In genomic region chr3:122992138-122992537, GRCh38 we compare ENCODE assay signal across 22 cellular contexts. TPM values are rescaled to one million over a fixed set of nuclear protein-coding genes. Genes with fewer than 3 reads are reported as not detected.
"Had no signal": no experiment of that assay in that cellular context is flagged by ENCODE, and none has a peak within 500 bp of the region (broad histone marks: within the 10 kb centered on the region; RNA-seq: fewer than 3 reads in every experiment).

No MANE protein-coding gene starts in this region.

- H3K27ac ChIP-seq: adrenal gland had no signal

- H3K36me3 ChIP-seq: adrenal gland, MG63 had no signal

- H3K4me1 Mint-ChIP-seq: activated naive CD4-positive, alpha-beta T cell treated with anti-CD3 and anti-CD28 coated beads, Interleukin-2, amount 10 ng/mL, durations not matched to agents 7 days and 5 days; activated naive CD8-positive, alpha-beta T cell treated with anti-CD3 and anti-CD28 coated beads, Interleukin-2, amount 10 ng/mL, durations not matched to agents 7 days and 5 days had no signal

- H3K4me1 ChIP-seq: adrenal gland had no signal

- H3K9me3 Mint-ChIP-seq: activated CD8-positive, alpha-beta T cell treated with anti-CD3 and anti-CD28 coated beads for 36 hours; activated naive CD4-positive, alpha-beta T cell treated with anti-CD3 and anti-CD28 coated beads, Interleukin-2, amount 10 ng/mL, durations not matched to agents 7 days and 5 days; activated naive CD8-positive, alpha-beta T cell treated with anti-CD3 and anti-CD28 coated beads, Interleukin-2, amount 10 ng/mL, durations not matched to agents 7 days and 5 days; activated T-cell treated with anti-CD3 and anti-CD28 coated beads, Interleukin-2, amount 50 U/mL, for 72 hours; activated T-helper 2 cell treated with anti-CD3 and anti-CD28 coated beads, Interferon-gamma antibody, Interleukin-2, Interleukin-4, amounts not matched to agents 10 μg/mL and 5 μg/mL and 100 μg/mL, durations not matched to agents 14 hours and 24 hours and 36 hours; T-helper 1 cell treated with Interleukin-12 subunit alpha and Interleukin-12 subunit beta and Interleukin-4 antibody, amounts not matched to agents 30 μg/mL and 1 μg/mL, for 36 hours had no signal

- H3K36me3 Mint-ChIP-seq: activated naive CD4-positive, alpha-beta T cell treated with anti-CD3 and anti-CD28 coated beads, Interleukin-2, amount 10 ng/mL, durations not matched to agents 7 days and 5 days; activated naive CD8-positive, alpha-beta T cell treated with anti-CD3 and anti-CD28 coated beads, Interleukin-2, amount 10 ng/mL, durations not matched to agents 7 days and 5 days had no signal

- H3K4me3 Mint-ChIP-seq: activated CD8-positive, alpha-beta T cell treated with anti-CD3 and anti-CD28 coated beads for 36 hours; activated naive CD4-positive, alpha-beta T cell treated with anti-CD3 and anti-CD28 coated beads, Interleukin-2, amount 10 ng/mL, durations not matched to agents 7 days and 5 days; activated naive CD8-positive, alpha-beta T cell treated with anti-CD3 and anti-CD28 coated beads, Interleukin-2, amount 10 ng/mL, durations not matched to agents 7 days and 5 days; activated T-cell treated with anti-CD3 and anti-CD28 coated beads, Interleukin-2, amount 50 U/mL, for 72 hours; T-helper 1 cell treated with Interleukin-12 subunit alpha and Interleukin-12 subunit beta and Interleukin-4 antibody, amounts not matched to agents 30 μg/mL and 1 μg/mL, for 36 hours had no signal

- H3K27ac Mint-ChIP-seq: activated CD8-positive, alpha-beta T cell treated with anti-CD3 and anti-CD28 coated beads for 36 hours; activated naive CD4-positive, alpha-beta T cell treated with anti-CD3 and anti-CD28 coated beads, Interleukin-2, amount 10 ng/mL, durations not matched to agents 7 days and 5 days; activated naive CD8-positive, alpha-beta T cell treated with anti-CD3 and anti-CD28 coated beads, Interleukin-2, amount 10 ng/mL, durations not matched to agents 7 days and 5 days; activated T-cell treated with anti-CD3 and anti-CD28 coated beads, Interleukin-2, amount 50 U/mL, for 72 hours; activated T-helper 2 cell treated with anti-CD3 and anti-CD28 coated beads, Interferon-gamma antibody, Interleukin-2, Interleukin-4, amounts not matched to agents 10 μg/mL and 5 μg/mL and 100 μg/mL, durations not matched to agents 14 hours and 24 hours and 36 hours; T-helper 1 cell treated with Interleukin-12 subunit alpha and Interleukin-12 subunit beta and Interleukin-4 antibody, amounts not matched to agents 30 μg/mL and 1 μg/mL, for 36 hours had no signal

- H3K9me3 ChIP-seq: adrenal gland, MG63 had no signal

- H3K4me3 ChIP-seq: adrenal gland, MG63 had no signal

- DNase-seq: activated CD4-positive, alpha-beta T cell treated with anti-CD3 and anti-CD28 coated beads for 4 hours; activated CD8-positive, alpha-beta memory T cell treated with anti-CD3 and anti-CD28 coated beads, Interleukin-2, amount 50 U/mL, for 4 hours; activated CD8-positive, alpha-beta T cell treated with anti-CD3 and anti-CD28 coated beads for 36 hours; activated gamma-delta T cell treated with Interleukin-2 at 50 U/mL for 16 hours; activated naive CD4-positive, alpha-beta T cell treated with anti-CD3 and anti-CD28 coated beads, Interleukin-2, amount 10 ng/mL, durations not matched to agents 7 days and 5 days; activated naive CD8-positive, alpha-beta T cell treated with anti-CD3 and anti-CD28 coated beads, Interleukin-2, amount 10 ng/mL, durations not matched to agents 7 days and 5 days; activated T-cell treated with anti-CD3 and anti-CD28 coated beads, Interleukin-2, amount 50 U/mL, for 72 hours; adrenal gland; central memory CD4-positive, alpha-beta T cell; MG63; MV-4-11; NCI-H1417 treated with DMSO at 0.1 percent for 48 hours; NCI-H2029; NCI-H2107; NCI-H510A treated with DMSO at 0.1 percent for 48 hours; PC-3; SHP77 treated with DMSO at 0.1 percent for 48 hours had no signal

- FAIRE-seq: bronchial epithelial cell, RCC 7860 had no signal

RNA-seq across cellular contexts. Expression of gene SEMA5B, which starts 35.4 kb away (rescaled TPM):
- total RNA-seq: activated CD8-positive, alpha-beta T cell treated with anti-CD3 and anti-CD28 coated beads for 36 hours; activated T-cell treated with anti-CD3 and anti-CD28 coated beads, Interleukin-2, amount 50 U/mL, for 72 hours; activated T-helper 2 cell treated with anti-CD3 and anti-CD28 coated beads, Interferon-gamma antibody, Interleukin-2, Interleukin-4, amounts not matched to agents 10 μg/mL and 5 μg/mL and 100 μg/mL, durations not matched to agents 14 hours and 24 hours and 36 hours; SK-MEL-5 had no signal
